Comparison of ENCODE assay signal across 10 cellular contexts in the genomic region with DNA sequence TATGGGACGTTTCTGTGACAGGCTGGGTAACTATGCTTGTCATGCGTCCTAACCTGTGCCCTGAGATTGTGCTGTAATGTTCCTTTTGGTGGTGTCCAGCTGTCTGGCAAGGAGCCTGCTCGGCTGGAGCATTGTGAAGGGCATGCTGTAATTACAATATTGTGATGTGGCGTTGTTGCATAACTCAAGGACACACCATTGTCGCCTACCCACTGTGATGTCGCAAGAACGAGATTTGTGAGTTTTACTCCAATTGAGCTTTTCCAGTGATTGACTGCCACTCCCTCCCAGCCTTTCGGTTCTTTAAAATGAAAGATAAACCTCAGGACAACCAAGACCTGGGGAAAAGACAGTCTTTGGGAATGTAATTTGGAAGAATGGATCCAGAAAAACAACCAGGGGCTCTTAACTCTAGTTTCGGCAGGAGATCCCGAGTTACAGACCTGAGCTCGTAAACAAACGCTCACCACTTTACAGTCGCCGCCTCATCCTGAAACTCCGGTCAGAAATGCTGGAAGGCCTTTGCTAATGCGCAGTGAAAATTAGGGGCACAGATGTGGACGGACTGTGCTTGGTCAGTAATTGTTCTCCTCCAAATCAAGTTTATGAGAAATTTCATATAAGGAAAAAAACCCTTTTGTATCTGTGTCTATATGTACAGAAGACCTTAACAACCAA. TPM values are rescaled to one million over a fixed set of nuclear protein-coding genes. Genes with fewer than 3 reads are reported as not detected.
DNase-seq lines count a peak whose midpoint lies in the region; ATAC-seq and TF ChIP-seq lines count a peak whose summit lies in the region.
"Had no signal": no experiment of that assay in that cellular context is flagged by ENCODE, and none has a peak within 500 bp of the region (broad histone marks: within the 10 kb centered on the region; RNA-seq: fewer than 3 reads in every experiment).

No MANE protein-coding gene starts in this region.

- intact Hi-C loops in activated CD4-positive, alpha-beta T cell treated with anti-CD3 and anti-CD28 coated beads for 36 hours (cut with DNase I, micrococcal nuclease), result no loop called here

- CTCF ChIA-PET in activated CD4-positive, alpha-beta T cell treated with anti-CD3 and anti-CD28 coated beads for 36 hours (lab: Charles Lee), result interaction anchor here (0.6 kb wide), 1 partner anchor 42 kb away, joined by 5 read pairs; no protein-coding TSS in a partner anchor

- DNase-seq in AML-193 (lab: John Stamatoyannopoulos, UW), result peak; percentile 75 to 81
- peak; percentile 59 for DNase-seq in NCI-H345 (lab: John Stamatoyannopoulos, UW)
- DNase-seq in endodermal cell, result peak; percentile 45
- peak; percentile 35 for DNase-seq in myocyte (ENCODE audit: low read depth)
- no peak for DNase-seq in activated CD4-positive, alpha-beta T cell treated with anti-CD3 and anti-CD28 coated beads for 36 hours
- no peak for DNase-seq in SK-N-DZ (ENCODE audit: low spot score)
- no peak for DNase-seq in NCI-H146 treated with DMSO at 0.1 percent for 48 hours (lab: John Stamatoyannopoulos, UW; ENCODE audit: unreplicated experiment)
- DNase-seq: amniotic stem cell, hippocampal formation had no signal

- no peaks in the 10 kb centered on the region for H3K27me3 Mint-ChIP-seq in endodermal cell (ENCODE audit: insufficient read depth)
- H3K27me3 Mint-ChIP-seq in activated CD4-positive, alpha-beta T cell treated with anti-CD3 and anti-CD28 coated beads for 36 hours, result no peaks in the 10 kb centered on the region

- no peak for ATAC-seq in GM19351 (IDR thresholded peaks at IDR 0.05; ENCODE audit: unreplicated experiment)
- ATAC-seq in activated CD4-positive, alpha-beta T cell treated with anti-CD3 and anti-CD28 coated beads for 36 hours, result no peak

- H3K4me1 Mint-ChIP-seq in endodermal cell, result peaks cover 12% of the 10 kb centered on the region
- peaks cover under 1% of the 10 kb centered on the region for H3K4me1 Mint-ChIP-seq in activated CD4-positive, alpha-beta T cell treated with anti-CD3 and anti-CD28 coated beads for 36 hours

- no peak overlapping the region for H3K4me3 ChIP-seq in endodermal cell (ENCODE audit: low read length)

- H3K27ac Mint-ChIP-seq in endodermal cell, result no peak overlapping the region
- H3K27ac Mint-ChIP-seq in activated CD4-positive, alpha-beta T cell treated with anti-CD3 and anti-CD28 coated beads for 36 hours, result no peak overlapping the region

- H3K36me3 Mint-ChIP-seq in endodermal cell (ENCODE audit: low read depth), result peaks cover 5% of the 10 kb centered on the region
- H3K36me3 Mint-ChIP-seq in activated CD4-positive, alpha-beta T cell treated with anti-CD3 and anti-CD28 coated beads for 36 hours (ENCODE audit: low read depth), result peaks cover 3% of the 10 kb centered on the region

- TF ChIP-seq CTCF in endodermal cell (conservative IDR thresholded peaks at IDR 0.05), result no peak

- 89 to 95% methylated on average over 12 to 17 of the region's 17 CpGs for whole genome bisulfite sequencing in endodermal cell (ENCODE audit: insufficient coverage in 1 of 2, insufficient read length in 1 of 2), 2 experiments

- no peak overlapping the region for H3K27ac ChIP-seq in endodermal cell (ENCODE audit: low read depth, low read length)

- no peaks in the 10 kb centered on the region for H3K27me3 ChIP-seq in endodermal cell (ENCODE audit: control insufficient read depth, insufficient read depth, low read length, poor library complexity, severe bottlenecking)

- POLR2A ChIA-PET in activated CD4-positive, alpha-beta T cell treated with anti-CD3 and anti-CD28 coated beads for 36 hours (lab: Charles Lee), result no interaction called here

- no peaks in the 10 kb centered on the region for H3K9me3 ChIP-seq in endodermal cell (ENCODE audit: control insufficient read depth, low read length)

- H3K4me3 Mint-ChIP-seq in endodermal cell, result no peak overlapping the region
- no peak overlapping the region for H3K4me3 Mint-ChIP-seq in activated CD4-positive, alpha-beta T cell treated with anti-CD3 and anti-CD28 coated beads for 36 hours

- peaks cover 9% of the 10 kb centered on the region for H3K36me3 ChIP-seq in endodermal cell (ENCODE audit: control insufficient read depth, insufficient read depth, low read length)

- no peaks in the 10 kb centered on the region for H3K4me1 ChIP-seq in endodermal cell (ENCODE audit: control insufficient read depth, insufficient read depth, low read length)

- H3K9ac ChIP-seq in endodermal cell (ENCODE audit: extremely low read depth, low read length, poor library complexity, severe bottlenecking), result no peak overlapping the region

- no peaks in the 10 kb centered on the region for H3K9me3 Mint-ChIP-seq in endodermal cell
- no peaks in the 10 kb centered on the region for H3K9me3 Mint-ChIP-seq in activated CD4-positive, alpha-beta T cell treated with anti-CD3 and anti-CD28 coated beads for 36 hours (ENCODE audit: low read depth)

RNA-seq across cellular contexts. Expression of gene ZNF750, which starts 1.3 kb away (rescaled TPM):
- not detected for total RNA-seq in endodermal cell
- polyA plus RNA-seq in endodermal cell (2013, experiment 1 of 2), result not detected
- polyA plus RNA-seq in endodermal cell (2013, experiment 2 of 2), result not detected
- total RNA-seq in myocyte, result not detected in 2 replicates
- 0.16 TPM for polyA plus RNA-seq in myocyte (2012)
- total RNA-seq in activated CD4-positive, alpha-beta T cell treated with anti-CD3 and anti-CD28 coated beads for 36 hours, result not detected
- not detected in 2 replicates for polyA plus RNA-seq in SK-N-DZ (2014; cell fraction: cytosol; rRNA removed)
- polyA plus RNA-seq in SK-N-DZ (2014; cell fraction: nucleus; rRNA removed), result not detected in 2 replicates

Comparison
In these comparisons a context has a peak if more than half of its experiments do, and no peak if none do; other contexts are left out.
1. DNase-seq: peak in AML-193 (2 of 2), NCI-H345 (single experiment), endodermal cell (single experiment) and myocyte (single experiment); none in activated CD4-positive, alpha-beta T cell treated with anti-CD3 and anti-CD28 coated beads for 36 hours (single experiment), SK-N-DZ (single experiment) and NCI-H146 treated with DMSO at 0.1 percent for 48 hours (single experiment).